Comparison of ENCODE assay signal across 1 cellular context in genomic region chr1:182404764-182405163, GRCh38.
TF ChIP-seq lines count a peak whose summit lies in the region.

No MANE protein-coding gene starts in this region.

TF ChIP-seq in H1, 55 proteins besides CTCF, POLR2A, EP300 and RAD21:
- TF ChIP-seq, protein P1, sequence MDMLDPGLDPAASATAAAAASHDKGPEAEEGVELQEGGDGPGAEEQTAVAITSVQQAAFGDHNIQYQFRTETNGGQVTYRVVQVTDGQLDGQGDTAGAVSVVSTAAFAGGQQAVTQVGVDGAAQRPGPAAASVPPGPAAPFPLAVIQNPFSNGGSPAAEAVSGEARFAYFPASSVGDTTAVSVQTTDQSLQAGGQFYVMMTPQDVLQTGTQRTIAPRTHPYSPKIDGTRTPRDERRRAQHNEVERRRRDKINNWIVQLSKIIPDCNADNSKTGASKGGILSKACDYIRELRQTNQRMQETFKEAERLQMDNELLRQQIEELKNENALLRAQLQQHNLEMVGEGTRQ (IDR thresholded peaks at IDR 0.05; ENCODE audit: low read length), result no peak
- no peak for TF ChIP-seq TAF7 (optimal IDR thresholded peaks at IDR 0.05; ENCODE audit: borderline replicate concordance, low read depth, low read length)
- TF ChIP-seq KDM5A (IDR thresholded peaks at IDR 0.05; ENCODE audit: low read length), result no peak
- TF ChIP-seq POU5F1 (IDR thresholded peaks at IDR 0.05; ENCODE audit: low read depth, low read length), result no peak
- no peak for TF ChIP-seq SUZ12 (IDR thresholded peaks at IDR 0.05; ENCODE audit: low read length)
